ENCODE assay signal across 18 cellular contexts in the genomic region with DNA sequence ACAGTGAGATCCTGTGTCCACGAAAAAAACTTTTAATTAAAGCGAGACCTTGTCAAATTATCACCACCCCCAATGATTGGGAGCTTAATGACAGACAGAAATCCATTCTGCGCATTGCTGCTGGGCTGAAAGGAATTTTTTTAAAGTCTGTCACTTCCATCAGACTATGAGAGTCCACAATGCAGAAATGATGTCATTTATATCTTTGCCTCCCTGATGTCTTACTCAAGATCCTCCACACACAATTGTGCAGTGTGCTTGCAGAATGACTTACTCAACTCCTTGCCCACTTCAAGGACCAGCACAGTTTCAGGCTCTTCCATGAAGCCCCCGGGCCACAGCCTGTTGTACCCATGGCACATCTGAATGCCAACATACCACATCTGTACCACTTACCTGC. TPM values are rescaled to one million over a fixed set of nuclear protein-coding genes. Genes with fewer than 3 reads are reported as not detected.
DNase-seq lines count a peak whose midpoint lies in the region; ATAC-seq and TF ChIP-seq lines count a peak whose summit lies in the region.
"Had no signal": no experiment of that assay in that cellular context is flagged by ENCODE, and none has a peak within 500 bp of the region (broad histone marks: within the 10 kb centered on the region; RNA-seq: fewer than 3 reads in every experiment).

No MANE protein-coding gene starts in this region.

- H3K27ac Mint-ChIP-seq in osteocyte (ENCODE audit: unreplicated experiment) = no peak overlapping the region
- H3K27ac Mint-ChIP-seq: CD4-positive, alpha-beta memory T cell had no signal

- ATAC-seq in left ventricle myocardium superior = no peak
- ATAC-seq: GM12878 had no signal

- H3K4me1 Mint-ChIP-seq in osteocyte (ENCODE audit: unreplicated experiment) = peaks cover 5% of the 10 kb centered on the region
- H3K4me1 Mint-ChIP-seq: CD4-positive, alpha-beta memory T cell; IgD-negative memory B cell had no signal

- H3K9me3 ChIP-seq in right atrium auricular region = no peaks in the 10 kb centered on the region
- H3K9me3 ChIP-seq: BLaER1 had no signal

- H3K27me3 Mint-ChIP-seq in osteocyte (ENCODE audit: unreplicated experiment) = no peaks in the 10 kb centered on the region
- H3K27me3 Mint-ChIP-seq: CD4-positive, alpha-beta memory T cell; IgD-negative memory B cell had no signal

- H3K36me3 ChIP-seq in right atrium auricular region = no peaks in the 10 kb centered on the region
- H3K36me3 ChIP-seq: BLaER1 had no signal

- intact Hi-C loops in left ventricle myocardium superior (cut with micrococcal nuclease) = no loop called here

- H3K36me3 Mint-ChIP-seq in osteocyte (ENCODE audit: unreplicated experiment) = no peaks in the 10 kb centered on the region
- H3K36me3 Mint-ChIP-seq: CD14-positive monocyte; CD4-positive, alpha-beta memory T cell had no signal

- H3K27ac ChIP-seq in right atrium auricular region (no peak overlapping the region), epithelial cell of prostate (peak overlapping the region; percentile 48)
- H3K27ac ChIP-seq: BLaER1 had no signal

- H3K4me1 ChIP-seq in right atrium auricular region = no peaks in the 10 kb centered on the region

- no peak overlapping the region for H3K4me3 Mint-ChIP-seq in osteocyte (ENCODE audit: unreplicated experiment)
- H3K4me3 Mint-ChIP-seq: CD14-positive monocyte; CD4-positive, alpha-beta memory T cell; H9; IgD-negative memory B cell had no signal

- H3K27me3 ChIP-seq in right atrium auricular region = no peaks in the 10 kb centered on the region
- H3K27me3 ChIP-seq: BLaER1 had no signal

- H3K4me3 ChIP-seq in right atrium auricular region = no peak overlapping the region
- H3K4me3 ChIP-seq: BLaER1, GM12878 had no signal

- no peak for TF ChIP-seq CTCF in right atrium auricular region (IDR thresholded peaks at IDR 0.05)
- TF ChIP-seq CTCF in osteocyte (IDR thresholded peaks at IDR 0.05) = no peak

- peak; percentile 4 for DNase-seq in right atrium auricular region (ENCODE audit: low spot score)
- DNase-seq in left ventricle myocardium superior = no peak
- DNase-seq in SKM-1 treated with dmso at 0.1 percent for 144 hours (lab: John Stamatoyannopoulos, UW; ENCODE audit: unreplicated experiment) = peak; percentile 7
- DNase-seq in epithelial cell of prostate (ENCODE audit: low read depth, low spot score) = no peak
- peak; percentile 48 for DNase-seq in osteocyte (ENCODE audit: extremely low spot score, unreplicated experiment)
- DNase-seq in GDM1 (lab: John Stamatoyannopoulos, UW) = no peak
- no peak for DNase-seq in NCI-H526 (lab: John Stamatoyannopoulos, UW)
- DNase-seq in HCEC 1CT = no peak
- DNase-seq: 8988T; CD4-positive, alpha-beta memory T cell; DMS153; DMS79; GF-D8; H9 had no signal

- no peaks in the 10 kb centered on the region for H3K9me3 Mint-ChIP-seq in osteocyte (ENCODE audit: unreplicated experiment)
- H3K9me3 Mint-ChIP-seq: CD14-positive monocyte; CD4-positive, alpha-beta memory T cell; H9; IgD-negative memory B cell had no signal

RNA-seq across cellular contexts. Expression of gene GPLD1, which starts 41.0 kb away (rescaled TPM):
- total RNA-seq in right atrium auricular region (under 1 TPM; 0.33 to 0.71 TPM), left ventricle myocardium superior (1.1 TPM), osteocyte (1.9 and 2.4 TPM in 2 replicates)

RNA-seq across cellular contexts. Expression of gene MRS2, which starts 45.7 kb away (rescaled TPM):
- 10 to 100 TPM; 25.5 to 44.1 TPM for total RNA-seq in right atrium auricular region
- total RNA-seq in left ventricle myocardium superior = 44.3 TPM
- 17.5 and 18.5 TPM in 2 replicates for total RNA-seq in osteocyte

RNA-seq across cellular contexts. Expression of gene ALDH5A1, which starts 46.4 kb away (rescaled TPM):
- 1 to 10 TPM; 5.0 to 10.0 TPM for total RNA-seq in right atrium auricular region
- total RNA-seq in left ventricle myocardium superior = 31.2 TPM
- 6.6 and 7.8 TPM in 2 replicates for total RNA-seq in osteocyte

Comparison
In these comparisons a context has a peak if more than half of its experiments do, and no peak if none do; other contexts are left out.
1. DNase-seq: peak in right atrium auricular region (single experiment), SKM-1 treated with dmso at 0.1 percent for 144 hours (single experiment) and osteocyte (single experiment); none in left ventricle myocardium superior (single experiment), epithelial cell of prostate (single experiment), GDM1 (single experiment), NCI-H526 (0 of 2) and HCEC 1CT (single experiment).